Comparison of ENCODE assay signal across 9 cellular contexts in the genomic region with DNA sequence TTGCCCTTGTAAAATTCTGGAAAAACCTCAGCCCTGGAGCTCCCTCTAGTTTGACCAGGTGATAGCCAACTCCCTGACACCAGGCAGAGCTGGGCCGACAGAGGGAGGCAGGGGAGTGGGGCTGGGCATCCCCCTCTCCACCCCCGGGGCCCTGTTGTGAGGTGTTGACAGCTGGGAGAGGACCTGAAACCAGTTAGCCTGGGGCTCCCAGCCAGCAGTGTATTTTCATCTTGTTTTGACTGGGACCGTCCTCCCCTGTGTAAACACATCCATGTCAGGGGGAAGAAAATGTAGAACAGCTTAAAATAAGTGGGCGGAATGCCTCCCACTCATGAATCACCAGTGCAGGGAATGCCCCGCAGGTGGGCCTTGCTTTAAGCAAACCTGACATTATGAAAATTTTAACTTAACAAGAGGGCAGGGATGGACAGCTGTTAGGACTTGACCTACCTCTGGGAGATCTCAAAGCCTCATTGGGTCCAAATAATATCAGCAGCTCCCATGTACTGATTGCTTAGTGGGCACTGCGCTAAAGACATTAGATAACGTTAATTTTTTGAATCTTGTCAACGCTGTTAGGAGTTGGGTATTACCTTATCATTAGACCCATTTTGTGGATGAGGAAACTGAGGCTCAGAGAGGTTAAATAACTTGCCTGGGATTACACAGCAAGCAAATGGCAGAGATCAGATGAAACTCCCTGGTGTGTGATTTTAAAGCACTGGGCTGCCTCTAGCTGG. TPM values are rescaled to one million over a fixed set of nuclear protein-coding genes. Genes with fewer than 3 reads are reported as not detected.
DNase-seq lines count a peak whose midpoint lies in the region; ATAC-seq and TF ChIP-seq lines count a peak whose summit lies in the region.
"Had no signal": no experiment of that assay in that cellular context is flagged by ENCODE, and none has a peak within 500 bp of the region (broad histone marks: within the 10 kb centered on the region; RNA-seq: fewer than 3 reads in every experiment).

No MANE protein-coding gene starts in this region.

- no peaks in the 10 kb centered on the region for H3K4me1 Mint-ChIP-seq in activated naive CD4-positive, alpha-beta T cell treated with anti-CD3 and anti-CD28 coated beads, Interleukin-2, amount 10 ng/mL, durations not matched to agents 7 days and 5 days

- no peak for TF ChIP-seq CTCF in upper lobe of right lung (IDR thresholded peaks at IDR 0.05)

- H3K4me3 Mint-ChIP-seq in activated naive CD4-positive, alpha-beta T cell treated with anti-CD3 and anti-CD28 coated beads, Interleukin-2, amount 10 ng/mL, durations not matched to agents 7 days and 5 days: no peak overlapping the region

- no peaks in the 10 kb centered on the region for H3K27me3 ChIP-seq in upper lobe of right lung

- H3K27ac Mint-ChIP-seq in activated naive CD4-positive, alpha-beta T cell treated with anti-CD3 and anti-CD28 coated beads, Interleukin-2, amount 50 U/mL, for 72 hours: no peak overlapping the region
- H3K27ac Mint-ChIP-seq in activated naive CD4-positive, alpha-beta T cell treated with anti-CD3 and anti-CD28 coated beads, Interleukin-2, amount 10 ng/mL, durations not matched to agents 7 days and 5 days: no peak overlapping the region

- H3K4me3 ChIP-seq in upper lobe of right lung: no peak overlapping the region

- no peaks in the 10 kb centered on the region for H3K9me3 ChIP-seq in upper lobe of right lung

- CTCF ChIA-PET in activated naive CD4-positive, alpha-beta T cell treated with anti-CD3 and anti-CD28 coated beads, Interleukin-2, amount 10 ng/mL, durations not matched to agents 7 days and 5 days (lab: Charles Lee): no interaction called here

- H3K27me3 Mint-ChIP-seq in activated naive CD4-positive, alpha-beta T cell treated with anti-CD3 and anti-CD28 coated beads, Interleukin-2, amount 10 ng/mL, durations not matched to agents 7 days and 5 days: no peaks in the 10 kb centered on the region

- no peaks in the 10 kb centered on the region for H3K36me3 ChIP-seq in upper lobe of right lung

- peak; percentile 18 to 63 for ATAC-seq in activated naive CD4-positive, alpha-beta T cell treated with anti-CD3 and anti-CD28 coated beads, Interleukin-2, amount 50 U/mL, for 72 hours
- peak; percentile 83 for ATAC-seq in HG03565 (IDR thresholded peaks at IDR 0.05; ENCODE audit: unreplicated experiment)
- ATAC-seq in left cardiac atrium: peak; percentile 72 to 75
- ATAC-seq in upper lobe of right lung: no peak

- no peak for DNase-seq in activated naive CD4-positive, alpha-beta T cell treated with anti-CD3 and anti-CD28 coated beads, Interleukin-2, amount 50 U/mL, for 72 hours (ENCODE audit: low spot score in 2 of 2)
- no peak for DNase-seq in activated naive CD4-positive, alpha-beta T cell treated with anti-CD3 and anti-CD28 coated beads, Interleukin-2, amount 10 ng/mL, durations not matched to agents 7 days and 5 days
- DNase-seq in left cardiac atrium: no peak
- DNase-seq in upper lobe of right lung: no peak
- no peak for DNase-seq in NCI-H526 (lab: John Stamatoyannopoulos, UW)
- DNase-seq in NOMO-1 (lab: John Stamatoyannopoulos, UW; ENCODE audit: unreplicated experiment in 2 of 2): no peak
- no peak for DNase-seq in HK-2 (ENCODE audit: unreplicated experiment)
- DNase-seq: NCI-H2029 treated with DMSO at 0.1 percent for 48 hours had no signal

- H3K36me3 Mint-ChIP-seq in activated naive CD4-positive, alpha-beta T cell treated with anti-CD3 and anti-CD28 coated beads, Interleukin-2, amount 50 U/mL, for 72 hours: no peaks in the 10 kb centered on the region
- H3K36me3 Mint-ChIP-seq in activated naive CD4-positive, alpha-beta T cell treated with anti-CD3 and anti-CD28 coated beads, Interleukin-2, amount 10 ng/mL, durations not matched to agents 7 days and 5 days: no peaks in the 10 kb centered on the region

- no peaks in the 10 kb centered on the region for H3K9me3 Mint-ChIP-seq in activated naive CD4-positive, alpha-beta T cell treated with anti-CD3 and anti-CD28 coated beads, Interleukin-2, amount 50 U/mL, for 72 hours
- no peaks in the 10 kb centered on the region for H3K9me3 Mint-ChIP-seq in activated naive CD4-positive, alpha-beta T cell treated with anti-CD3 and anti-CD28 coated beads, Interleukin-2, amount 10 ng/mL, durations not matched to agents 7 days and 5 days

- H3K27ac ChIP-seq in upper lobe of right lung: peak overlapping the region; percentile 6

- H3K4me1 ChIP-seq in upper lobe of right lung: peaks cover 35% of the 10 kb centered on the region

- intact Hi-C loops in left cardiac atrium (cut with DNase I) (loop anchor here in 1 of 2 donors (5.0 kb wide), 1 partner anchor 38 kb away; no protein-coding TSS in a partner anchor), upper lobe of right lung (cut with DNase I) (no loop called here)

RNA-seq across cellular contexts. Expression of a gene that starts 45.9 kb away (rescaled TPM):
- total RNA-seq in activated naive CD4-positive, alpha-beta T cell treated with anti-CD3 and anti-CD28 coated beads, Interleukin-2, amount 50 U/mL, for 72 hours: 10 to 100 TPM; 41.1 to 80.3 TPM
- total RNA-seq in left cardiac atrium (100 to 1,000 TPM in 1 of 2 donors, 10 to 100 TPM in 1; 56.2 to 119 TPM), upper lobe of right lung (317 TPM)

RNA-seq across cellular contexts. Expression of a gene that starts 47.8 kb away (rescaled TPM):
- total RNA-seq in activated naive CD4-positive, alpha-beta T cell treated with anti-CD3 and anti-CD28 coated beads, Interleukin-2, amount 50 U/mL, for 72 hours: not detected
- total RNA-seq in left cardiac atrium: not detected
- not detected for total RNA-seq in upper lobe of right lung
